Comparison of ENCODE assay signal across 8 cellular contexts in the genomic region with DNA sequence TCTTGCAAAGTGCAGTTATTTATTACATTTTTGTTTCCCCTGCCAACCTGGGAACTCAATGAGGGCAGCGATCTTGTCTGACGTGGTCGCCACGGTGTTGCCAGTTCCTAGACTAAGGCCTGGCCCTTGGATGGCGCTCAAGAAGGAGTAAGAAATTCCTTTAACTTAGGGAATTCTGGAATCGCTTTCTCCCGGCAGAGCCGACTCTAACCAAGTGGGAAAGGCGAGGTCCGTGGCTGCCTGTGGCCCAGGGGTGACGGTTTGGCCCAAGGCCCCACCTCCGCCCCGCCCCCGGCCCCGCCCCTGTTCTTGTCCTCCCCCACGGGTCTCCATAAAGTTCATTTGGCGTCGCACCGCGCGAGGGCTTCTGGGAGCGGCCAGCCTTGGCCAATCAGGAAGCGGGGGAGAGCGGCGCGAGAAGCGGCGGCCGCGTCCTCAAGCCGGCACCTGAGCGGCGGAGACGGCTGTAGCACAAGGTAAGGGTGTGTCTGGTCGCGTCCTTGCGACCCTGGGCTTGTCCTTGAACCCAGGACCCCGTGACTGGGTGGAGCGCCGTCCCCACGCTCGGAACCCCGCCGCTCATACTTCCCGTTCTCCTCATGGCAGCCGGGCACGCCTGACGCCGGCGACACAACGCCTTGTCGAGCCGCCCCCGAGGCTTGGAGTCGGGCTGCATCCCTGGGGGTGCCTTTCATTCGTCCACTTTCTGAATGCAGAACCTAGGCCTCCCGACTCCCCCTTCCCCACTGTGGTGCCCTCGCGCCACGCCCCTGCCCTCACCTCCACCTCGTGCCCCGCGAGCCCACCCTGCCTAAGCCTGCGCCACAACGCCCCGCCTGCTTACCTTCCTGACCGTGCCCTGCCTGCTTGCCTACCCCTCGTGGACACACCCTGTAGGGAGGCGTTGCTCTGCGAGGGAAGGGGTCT. TPM values are rescaled to one million over a fixed set of nuclear protein-coding genes. Genes with fewer than 3 reads are reported as not detected.
DNase-seq lines count a peak whose midpoint lies in the region; ATAC-seq and TF ChIP-seq lines count a peak whose summit lies in the region.

A gene (plus strand): TSS at position 394 of the 927 bp plus-strand sequence. CDS start 18,119 bp downstream, outside the sequence.

- H3K27me3 ChIP-seq in BE2C, result no peaks in the 10 kb centered on the region

- H3K27ac Mint-ChIP-seq in activated CD4-positive, alpha-beta T cell treated with anti-CD3 and anti-CD28 coated beads, Interleukin-2, amount 10 ng/mL, durations not matched to agents 24 days and 14 days, result peak within 1 kb of the TSS; percentile 81

- intact Hi-C loops in activated CD4-positive, alpha-beta T cell treated with anti-CD3 and anti-CD28 coated beads, Interleukin-2, amount 10 ng/mL, durations not matched to agents 24 days and 14 days (cut with micrococcal nuclease), result loop anchor here (2.0 to 5.0 kb wide), 4 partner anchors 21 to 807 kb away; a partner anchor contains a TSS

- H3K4me1 Mint-ChIP-seq in activated CD4-positive, alpha-beta T cell treated with anti-CD3 and anti-CD28 coated beads, Interleukin-2, amount 10 ng/mL, durations not matched to agents 24 days and 14 days, result peaks cover 17% of the 10 kb centered on the region

- H3K9me3 ChIP-seq in BE2C, result no peaks in the 10 kb centered on the region

- DNase-seq in BE2C (peak; percentile 94), NCI-H526 treated with DMSO at 0.1 percent for 48 hours (lab: John Stamatoyannopoulos, UW) (peak; percentile 71), coronary artery (ENCODE audit: low spot score) (peak; percentile 95), left lobe of liver (ENCODE audit: low spot score) (peak; percentile 93)
- DNase-seq in activated CD4-positive, alpha-beta T cell treated with anti-CD3 and anti-CD28 coated beads, Interleukin-2, amount 10 ng/mL, durations not matched to agents 24 days and 14 days, result peak; percentile 97
- DNase-seq in stimulated activated CD4-positive, alpha-beta T cell treated with anti-CD3 and anti-CD28 coated beads, Interleukin-2, amount 100 ng/mL, for 24 hours, result peak; percentile 89

- H3K27me3 Mint-ChIP-seq in activated CD4-positive, alpha-beta T cell treated with anti-CD3 and anti-CD28 coated beads, Interleukin-2, amount 10 ng/mL, durations not matched to agents 24 days and 14 days, result no peaks in the 10 kb centered on the region

- H3K27ac ChIP-seq in coronary artery, result peak within 1 kb of the TSS; percentile 74 to 82

- peak within 1 kb of the TSS; percentile 89 for H3K4me3 ChIP-seq in BE2C (ENCODE audit: low read depth, low read length)
- peak within 1 kb of the TSS; percentile 87 for H3K4me3 ChIP-seq in coronary artery

- H3K4me3 Mint-ChIP-seq in activated CD4-positive, alpha-beta T cell treated with anti-CD3 and anti-CD28 coated beads, Interleukin-2, amount 10 ng/mL, durations not matched to agents 24 days and 14 days, result no peak within 1 kb of the TSS

- TF ChIP-seq CTCF in BE2C (IDR thresholded peaks at IDR 0.05; ENCODE audit: low read depth, low read length) (no peak), coronary artery (IDR thresholded peaks at IDR 0.05) (no peak)

- no peaks in the 10 kb centered on the region for H3K36me3 Mint-ChIP-seq in activated CD4-positive, alpha-beta T cell treated with anti-CD3 and anti-CD28 coated beads, Interleukin-2, amount 10 ng/mL, durations not matched to agents 24 days and 14 days (ENCODE audit: low read depth)

- no peaks in the 10 kb centered on the region for H3K9me3 Mint-ChIP-seq in activated CD4-positive, alpha-beta T cell treated with anti-CD3 and anti-CD28 coated beads, Interleukin-2, amount 10 ng/mL, durations not matched to agents 24 days and 14 days

- no peaks in the 10 kb centered on the region for H3K36me3 ChIP-seq in BE2C

- peak; percentile 85 for ATAC-seq in GM19324 (IDR thresholded peaks at IDR 0.05; ENCODE audit: low FRiP score, unreplicated experiment)
- ATAC-seq in HG03469 (IDR thresholded peaks at IDR 0.05; ENCODE audit: unreplicated experiment), result peak; percentile 47
- ATAC-seq in left lobe of liver, result peak; percentile 97

- peaks cover 3% of the 10 kb centered on the region; the same call in 1 of the 2 replicates for H3K4me1 ChIP-seq in BE2C

RNA-seq across cellular contexts. Expression of the gene that starts here (rescaled TPM):
- polyA plus RNA-seq in BE2C (2012; ENCODE audit: insufficient read depth, insufficient read length, low read depth), result 109 TPM
- 162 and 168 TPM in 2 replicates for total RNA-seq in activated CD4-positive, alpha-beta T cell treated with anti-CD3 and anti-CD28 coated beads, Interleukin-2, amount 10 ng/mL, durations not matched to agents 24 days and 14 days
- total RNA-seq in left lobe of liver, result 13.2 TPM

Comparison
In these comparisons a context has a peak if more than half of its experiments do, and no peak if none do; other contexts are left out.
1. Peak in every context shown above with its lines: DNase-seq, ATAC-seq, H3K4me3 ChIP-seq and H3K27ac ChIP-seq.
2. RNA of the gene that starts here (total RNA-seq): 162 to 168 TPM in activated CD4-positive, alpha-beta T cell treated with anti-CD3 and anti-CD28 coated beads, Interleukin-2, amount 10 ng/mL, durations not matched to agents 24 days and 14 days; 13.2 TPM in left lobe of liver (single experiment); every median in the first group is over 10 times any median in the second.
3. ATAC-seq: peak in every context shown above with its lines; median percentile 97 in left lobe of liver; 85 in GM19324; 47 in HG03469.